1 cellular context compared by ENCODE assay signal in genomic region chr4:1882850-1883271, GRCh38.
TF ChIP-seq lines count a peak whose summit lies in the region.

No MANE protein-coding gene starts in this region.

TF ChIP-seq in IMR-90, 13 proteins besides CTCF, POLR2A, EP300 and RAD21:
- no peak for TF ChIP-seq MAFK (IDR thresholded peaks at IDR 0.05; ENCODE audit: low read depth, low read length)
- no peak for TF ChIP-seq ELK1 (IDR thresholded peaks at IDR 0.05; ENCODE audit: borderline replicate concordance, low read depth, low read length)
- no peak for TF ChIP-seq BHLHE40 (IDR thresholded peaks at IDR 0.05; ENCODE audit: low read depth, low read length)
- no peak for TF ChIP-seq SMC3 (IDR thresholded peaks at IDR 0.05; ENCODE audit: low read depth, low read length)
- TF ChIP-seq MXI1 (IDR thresholded peaks at IDR 0.05; ENCODE audit: borderline replicate concordance, low read depth, low read length): no peak
- no peak for TF ChIP-seq NFE2L2 (IDR thresholded peaks at IDR 0.05; ENCODE audit: low read depth, low read length)
- no peak for TF ChIP-seq MAZ (IDR thresholded peaks at IDR 0.05; ENCODE audit: borderline replicate concordance, low read depth, low read length)
- no peak for TF ChIP-seq CHD1 (IDR thresholded peaks at IDR 0.05; ENCODE audit: low read depth, low read length)
- no peak for TF ChIP-seq RCOR1 (IDR thresholded peaks at IDR 0.05; ENCODE audit: insufficient replicate concordance, low read length)
- TF ChIP-seq CEBPB (IDR thresholded peaks at IDR 0.05; ENCODE audit: low read depth, low read length): no peak
- TF ChIP-seq RFX5 (IDR thresholded peaks at IDR 0.05; ENCODE audit: low read depth, low read length): no peak
- TF ChIP-seq USF2 (IDR thresholded peaks at IDR 0.05; ENCODE audit: low read depth, low read length): no peak
- TF ChIP-seq FOS (IDR thresholded peaks at IDR 0.05; ENCODE audit: low read depth, low read length): no peak
